22 cellular contexts compared by ENCODE assay signal in genomic region chr7:4080954-4081353, GRCh38.
"Had no signal": no experiment of that assay in that cellular context is flagged by ENCODE, and none has a peak within 500 bp of the region (broad histone marks: within the 10 kb centered on the region; RNA-seq: fewer than 3 reads in every experiment).

No MANE protein-coding gene starts in this region.

- DNase-seq: activated CD4-positive, alpha-beta T cell treated with anti-CD3 and anti-CD28 coated beads, Interleukin-2, amount 50 U/mL, for 1 hour; activated CD8-positive, alpha-beta T cell treated with anti-CD3 and anti-CD28 coated beads, Interleukin-2, amount 10 ng/mL, durations not matched to agents 7 days and 5 days; activated gamma-delta T cell; activated naive CD4-positive, alpha-beta T cell treated with anti-CD3 and anti-CD28 coated beads, Interleukin-2, amount 10 ng/mL, durations not matched to agents 7 days and 5 days; activated naive CD8-positive, alpha-beta T cell treated with anti-CD3 and anti-CD28 coated beads, Interleukin-2, amount 10 ng/mL, durations not matched to agents 7 days and 5 days; activated T-cell treated with anti-CD3 and anti-CD28 coated beads, Interleukin-2, amount 50 U/mL, for 24 hours; brain microvascular endothelial cell; caudate nucleus; esophagus squamous epithelium; foreskin melanocyte; heart right ventricle; left ventricle myocardium inferior; mesendoderm; right lobe of liver; stimulated activated CD4-positive, alpha-beta T cell treated with anti-CD3 and anti-CD28 coated beads, Interleukin-12 subunit alpha, Interleukin-12 subunit beta, amount 100 ng/mL, for 4 hours; stimulated activated CD4-positive, alpha-beta T cell treated with anti-CD3 and anti-CD28 coated beads, Interleukin-4, amount 100 ng/mL, for 1 hour; substantia nigra had no signal

- H3K36me3 Mint-ChIP-seq: activated naive CD4-positive, alpha-beta T cell treated with anti-CD3 and anti-CD28 coated beads, Interleukin-2, amount 10 ng/mL, durations not matched to agents 7 days and 5 days; natural killer cell treated with Interleukin-12 subunit alpha and Interleukin-12 subunit beta and Interleukin-15 and Interleukin-18, amount 100 ng/mL, for 72 hours had no signal

- H3K4me1 ChIP-seq: esophagus squamous epithelium, heart right ventricle, left ventricle myocardium inferior, right lobe of liver, upper lobe of left lung had no signal

- H3K4me3 Mint-ChIP-seq: activated CD8-positive, alpha-beta T cell treated with anti-CD3 and anti-CD28 coated beads, Interleukin-2, amount 10 ng/mL, durations not matched to agents 7 days and 5 days; activated naive CD4-positive, alpha-beta T cell treated with anti-CD3 and anti-CD28 coated beads, Interleukin-2, amount 10 ng/mL, durations not matched to agents 7 days and 5 days; activated naive CD8-positive, alpha-beta T cell treated with anti-CD3 and anti-CD28 coated beads, Interleukin-2, amount 10 ng/mL, durations not matched to agents 7 days and 5 days; activated T-cell treated with anti-CD3 and anti-CD28 coated beads, Interleukin-2, amount 50 U/mL, for 24 hours; natural killer cell treated with Interleukin-12 subunit alpha and Interleukin-12 subunit beta and Interleukin-15 and Interleukin-18, amount 100 ng/mL, for 72 hours; stimulated activated naive CD8-positive, alpha-beta T cell treated with anti-CD3 and anti-CD28 coated beads, Interleukin-15, Interleukin-2, amounts not matched to agents 100 ng/mL and 50 ng/mL, for 24 hours had no signal

- H3K9me3 Mint-ChIP-seq: natural killer cell treated with Interleukin-12 subunit alpha and Interleukin-12 subunit beta and Interleukin-15 and Interleukin-18, amount 100 ng/mL, for 72 hours; stimulated activated naive CD8-positive, alpha-beta T cell treated with anti-CD3 and anti-CD28 coated beads, Interleukin-15, Interleukin-2, amounts not matched to agents 100 ng/mL and 50 ng/mL, for 24 hours had no signal

- H3K27ac Mint-ChIP-seq: activated CD8-positive, alpha-beta T cell treated with anti-CD3 and anti-CD28 coated beads, Interleukin-2, amount 10 ng/mL, durations not matched to agents 7 days and 5 days; activated naive CD4-positive, alpha-beta T cell treated with anti-CD3 and anti-CD28 coated beads, Interleukin-2, amount 10 ng/mL, durations not matched to agents 7 days and 5 days; activated naive CD8-positive, alpha-beta T cell treated with anti-CD3 and anti-CD28 coated beads, Interleukin-2, amount 10 ng/mL, durations not matched to agents 7 days and 5 days; activated T-cell treated with anti-CD3 and anti-CD28 coated beads, Interleukin-2, amount 50 U/mL, for 24 hours; natural killer cell treated with Interleukin-12 subunit alpha and Interleukin-12 subunit beta and Interleukin-15 and Interleukin-18, amount 100 ng/mL, for 72 hours; stimulated activated naive CD8-positive, alpha-beta T cell treated with anti-CD3 and anti-CD28 coated beads, Interleukin-15, Interleukin-2, amounts not matched to agents 100 ng/mL and 50 ng/mL, for 24 hours had no signal

- H3K4me3 ChIP-seq: esophagus squamous epithelium, heart right ventricle, left ventricle myocardium inferior, lung, right lobe of liver, upper lobe of left lung had no signal

- H3K27ac ChIP-seq: brain microvascular endothelial cell, epithelial cell of prostate, esophagus squamous epithelium, heart right ventricle, left ventricle myocardium inferior, right lobe of liver, upper lobe of left lung had no signal

- H3K9me3 ChIP-seq: esophagus squamous epithelium, left ventricle myocardium inferior, right lobe of liver, upper lobe of left lung had no signal

- H3K27me3 ChIP-seq: brain microvascular endothelial cell, esophagus squamous epithelium, heart right ventricle, right lobe of liver, upper lobe of left lung had no signal

- ATAC-seq: activated CD8-positive, alpha-beta T cell treated with anti-CD3 and anti-CD28 coated beads, Interleukin-2, amount 10 ng/mL, durations not matched to agents 7 days and 5 days; heart right ventricle; natural killer cell treated with Interleukin-12 subunit alpha and Interleukin-12 subunit beta and Interleukin-15 and Interleukin-18, amount 100 ng/mL, for 72 hours; right lobe of liver had no signal

- H3K27me3 Mint-ChIP-seq: activated naive CD4-positive, alpha-beta T cell treated with anti-CD3 and anti-CD28 coated beads, Interleukin-2, amount 10 ng/mL, durations not matched to agents 7 days and 5 days; activated naive CD8-positive, alpha-beta T cell treated with anti-CD3 and anti-CD28 coated beads, Interleukin-2, amount 10 ng/mL, durations not matched to agents 7 days and 5 days; activated T-cell treated with anti-CD3 and anti-CD28 coated beads, Interleukin-2, amount 50 U/mL, for 24 hours; stimulated activated naive CD8-positive, alpha-beta T cell treated with anti-CD3 and anti-CD28 coated beads, Interleukin-15, Interleukin-2, amounts not matched to agents 100 ng/mL and 50 ng/mL, for 24 hours had no signal

- H3K36me3 ChIP-seq: brain microvascular endothelial cell, esophagus squamous epithelium, heart right ventricle, left ventricle myocardium inferior, right lobe of liver, upper lobe of left lung had no signal
